9 cellular contexts compared by ENCODE assay signal in the genomic region with DNA sequence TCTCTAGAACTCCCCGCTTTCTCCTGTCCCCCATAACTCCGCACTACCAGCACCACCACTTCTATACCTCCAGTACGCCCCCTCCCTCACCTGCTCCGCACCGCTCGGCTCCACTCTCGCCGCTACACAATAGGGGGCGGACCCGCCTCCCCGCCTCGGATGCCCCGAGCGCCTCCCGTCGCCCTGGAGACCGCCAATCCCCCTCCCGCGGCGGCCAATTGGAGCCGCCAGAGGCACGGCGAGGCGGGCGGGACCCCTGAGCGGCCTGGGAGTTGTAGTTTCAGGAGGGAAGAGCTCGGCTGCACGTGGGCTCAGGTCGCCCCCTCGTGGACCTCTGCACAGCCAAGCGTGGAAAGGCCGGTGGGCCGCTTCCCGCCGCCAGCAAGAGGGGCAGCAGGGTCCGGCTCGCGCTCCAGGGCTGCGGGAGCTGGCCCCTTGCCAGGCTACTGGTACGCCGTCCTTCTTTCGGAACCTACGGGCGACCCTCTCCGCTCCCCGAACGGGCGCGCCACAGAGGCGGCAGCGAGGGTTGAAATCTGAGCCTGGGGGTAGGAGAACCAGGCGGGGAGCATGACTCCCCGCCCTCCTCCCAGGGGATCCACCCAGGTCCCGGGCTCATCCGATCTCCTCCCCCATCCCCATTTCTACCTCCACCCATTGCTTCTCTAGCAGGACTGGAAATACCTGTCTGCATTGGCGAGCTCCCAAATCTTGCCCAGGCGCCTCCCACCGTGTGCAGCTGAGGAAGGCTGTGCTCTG. TPM values are rescaled to one million over a fixed set of nuclear protein-coding genes. Genes with fewer than 3 reads are reported as not detected.
DNase-seq lines count a peak whose midpoint lies in the region; ATAC-seq, FAIRE-seq and TF ChIP-seq lines count a peak whose summit lies in the region.
"Had no signal": no experiment of that assay in that cellular context is flagged by ENCODE, and none has a peak within 500 bp of the region (broad histone marks: within the 10 kb centered on the region; RNA-seq: fewer than 3 reads in every experiment).

A gene with protein sequence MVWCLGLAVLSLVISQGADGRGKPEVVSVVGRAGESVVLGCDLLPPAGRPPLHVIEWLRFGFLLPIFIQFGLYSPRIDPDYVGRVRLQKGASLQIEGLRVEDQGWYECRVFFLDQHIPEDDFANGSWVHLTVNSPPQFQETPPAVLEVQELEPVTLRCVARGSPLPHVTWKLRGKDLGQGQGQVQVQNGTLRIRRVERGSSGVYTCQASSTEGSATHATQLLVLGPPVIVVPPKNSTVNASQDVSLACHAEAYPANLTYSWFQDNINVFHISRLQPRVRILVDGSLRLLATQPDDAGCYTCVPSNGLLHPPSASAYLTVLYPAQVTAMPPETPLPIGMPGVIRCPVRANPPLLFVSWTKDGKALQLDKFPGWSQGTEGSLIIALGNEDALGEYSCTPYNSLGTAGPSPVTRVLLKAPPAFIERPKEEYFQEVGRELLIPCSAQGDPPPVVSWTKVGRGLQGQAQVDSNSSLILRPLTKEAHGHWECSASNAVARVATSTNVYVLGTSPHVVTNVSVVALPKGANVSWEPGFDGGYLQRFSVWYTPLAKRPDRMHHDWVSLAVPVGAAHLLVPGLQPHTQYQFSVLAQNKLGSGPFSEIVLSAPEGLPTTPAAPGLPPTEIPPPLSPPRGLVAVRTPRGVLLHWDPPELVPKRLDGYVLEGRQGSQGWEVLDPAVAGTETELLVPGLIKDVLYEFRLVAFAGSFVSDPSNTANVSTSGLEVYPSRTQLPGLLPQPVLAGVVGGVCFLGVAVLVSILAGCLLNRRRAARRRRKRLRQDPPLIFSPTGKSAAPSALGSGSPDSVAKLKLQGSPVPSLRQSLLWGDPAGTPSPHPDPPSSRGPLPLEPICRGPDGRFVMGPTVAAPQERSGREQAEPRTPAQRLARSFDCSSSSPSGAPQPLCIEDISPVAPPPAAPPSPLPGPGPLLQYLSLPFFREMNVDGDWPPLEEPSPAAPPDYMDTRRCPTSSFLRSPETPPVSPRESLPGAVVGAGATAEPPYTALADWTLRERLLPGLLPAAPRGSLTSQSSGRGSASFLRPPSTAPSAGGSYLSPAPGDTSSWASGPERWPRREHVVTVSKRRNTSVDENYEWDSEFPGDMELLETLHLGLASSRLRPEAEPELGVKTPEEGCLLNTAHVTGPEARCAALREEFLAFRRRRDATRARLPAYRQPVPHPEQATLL (minus strand): TSS at position 131 of the 759 bp plus-strand sequence. CDS start 2,159 bp downstream, outside the sequence.

- no peaks in the 10 kb centered on the region for H3K9me3 Mint-ChIP-seq in activated naive CD8-positive, alpha-beta T cell treated with anti-CD3 and anti-CD28 coated beads for 36 hours

- peak within 1 kb of the TSS; percentile 95 for H3K4me2 ChIP-seq in trophoblast cell (ENCODE audit: low read length)

- H3K36me3 Mint-ChIP-seq in activated naive CD8-positive, alpha-beta T cell treated with anti-CD3 and anti-CD28 coated beads for 36 hours, result no peaks in the 10 kb centered on the region

- H3K4me3 ChIP-seq in heart left ventricle (peak within 1 kb of the TSS; percentile 0 to 58 (median 46)), trophoblast cell (ENCODE audit: low read depth, low read length) (peak within 1 kb of the TSS; percentile 70), tibial artery (peak within 1 kb of the TSS; percentile 38 to 58)

- no peak within 1 kb of the TSS for H3K23ac ChIP-seq in trophoblast cell (ENCODE audit: low read length)

- no peak within 1 kb of the TSS for H3K4ac ChIP-seq in trophoblast cell (ENCODE audit: low read depth, low read length)

- peak within 1 kb of the TSS; percentile 89 for H2AFZ ChIP-seq in trophoblast cell (ENCODE audit: insufficient read depth, low read length, poor library complexity)

- H3K27ac Mint-ChIP-seq in activated naive CD8-positive, alpha-beta T cell treated with anti-CD3 and anti-CD28 coated beads for 36 hours, result no peak within 1 kb of the TSS

- peak within 1 kb of the TSS; percentile 80 for H3K18ac ChIP-seq in trophoblast cell (ENCODE audit: low read length)

- H4K91ac ChIP-seq in trophoblast cell (ENCODE audit: low read depth, low read length), result peak within 1 kb of the TSS; percentile 50

- FAIRE-seq in H54 (lab: Jason Lieb, UNC), result no peak

- H2AK5ac ChIP-seq in trophoblast cell (ENCODE audit: low read length), result no peak within 1 kb of the TSS

- H2BK120ac ChIP-seq in trophoblast cell (ENCODE audit: insufficient read depth, low read length, poor library complexity), result peak within 1 kb of the TSS; percentile 82

- H3K27me3 Mint-ChIP-seq in activated naive CD8-positive, alpha-beta T cell treated with anti-CD3 and anti-CD28 coated beads for 36 hours, result peaks cover 21% of the 10 kb centered on the region

- H2BK12ac ChIP-seq in trophoblast cell (ENCODE audit: low read length), result peak within 1 kb of the TSS; percentile 23

- H3K36me3 ChIP-seq in heart left ventricle (no peaks in the 10 kb centered on the region), trophoblast cell (ENCODE audit: control insufficient read depth in 1 of 2, insufficient read depth in 2 of 2, low read length in 2 of 2) (no peaks in the 10 kb centered on the region), tibial artery (no peaks in the 10 kb centered on the region)

- H3K4me1 ChIP-seq in heart left ventricle (peaks cover 0 to 16% (median 10%) of the 10 kb centered on the region in 12 donors), trophoblast cell (ENCODE audit: control insufficient read depth in 1 of 2, insufficient read depth in 2 of 2, low read length in 2 of 2) (peaks cover 5 to 9% of the 10 kb centered on the region in 2 experiments), tibial artery (peaks cover 0 to 19% (median 12%) of the 10 kb centered on the region in 4 donors)

- H3K27me3 ChIP-seq in heart left ventricle (peaks cover 0 to 23% (median 0%) of the 10 kb centered on the region in 9 donors), trophoblast cell (ENCODE audit: insufficient read depth, low read length) (no peaks in the 10 kb centered on the region), tibial artery (peaks cover 0 to 41% of the 10 kb centered on the region in 2 donors)

- H3K14ac ChIP-seq in trophoblast cell (ENCODE audit: low read length), result peak within 1 kb of the TSS; percentile 24

- peak within 1 kb of the TSS; percentile 68 for H4K8ac ChIP-seq in trophoblast cell (ENCODE audit: low read depth, low read length)

- no peaks in the 10 kb centered on the region for H3K79me1 ChIP-seq in trophoblast cell (ENCODE audit: low read length)

- peak within 1 kb of the TSS; percentile 63 for H3K4me3 Mint-ChIP-seq in activated naive CD8-positive, alpha-beta T cell treated with anti-CD3 and anti-CD28 coated beads for 36 hours

- H2BK5ac ChIP-seq in trophoblast cell (ENCODE audit: low read depth, low read length, poor library complexity), result peak within 1 kb of the TSS; percentile 67

- H3K79me2 ChIP-seq in trophoblast cell (ENCODE audit: control insufficient read depth, insufficient read depth, low read length, poor library complexity), result peaks cover 2% of the 10 kb centered on the region

- peak; percentile 90 to 97 (median 96) for ATAC-seq in heart left ventricle

- H3K9me3 ChIP-seq in heart left ventricle (no peaks in the 10 kb centered on the region), trophoblast cell (ENCODE audit: insufficient read depth, low read depth, low read length) (no peaks in the 10 kb centered on the region), tibial artery (no peaks in the 10 kb centered on the region)

- intact Hi-C loops in heart left ventricle (cut with DNase I), result loop anchor here in 9 of 10 donors (1.0 to 10.0 kb wide), 5 partner anchors 141 to 148 kb away; partner anchors contain the start of gene FCRL6 (in 2 of the 9)
- intact Hi-C loops in tibial artery (cut with DNase I; ENCODE audit: low total_unique reads), result no loop called here

- no peak within 1 kb of the TSS for H4K12ac ChIP-seq in trophoblast cell (ENCODE audit: low read depth, low read length)

- H3K27ac ChIP-seq in heart left ventricle (no peak within 1 kb of the TSS), trophoblast cell (ENCODE audit: low read depth, low read length) (peak within 1 kb of the TSS; percentile 3), tibial artery (no peak within 1 kb of the TSS)

- peak; percentile 37 for TF ChIP-seq CTCF in GM12873 (IDR thresholded peaks at IDR 0.05; ENCODE audit: insufficient read depth, low read depth, low read length, missing control alignments)
- peak; percentile 39 to 91 (median 72) for TF ChIP-seq CTCF in heart left ventricle (IDR thresholded peaks at IDR 0.05)
- TF ChIP-seq CTCF in tibial artery (IDR thresholded peaks at IDR 0.05), result peak; percentile 38 to 47

- 1 to 3% (median 2%) methylated on average over 41 to 58 of the region's 58 CpGs for WGBS in heart left ventricle, 4 donors
- no CpG with 5 or more reads among the region's 58 CpGs for WGBS in trophoblast cell (ENCODE audit: extremely low coverage, insufficient coverage, insufficient read length)

- peaks cover 4% of the 10 kb centered on the region for H3K4me1 Mint-ChIP-seq in activated naive CD8-positive, alpha-beta T cell treated with anti-CD3 and anti-CD28 coated beads for 36 hours

- TF ChIP-seq POLR2A in heart left ventricle (IDR thresholded peaks at IDR 0.05) (no peak), H54 (IDR thresholded peaks at IDR 0.05; ENCODE audit: low read depth, low read length) (no peak)

- DNase-seq in LHCN-M2 (ENCODE audit: low read depth) (peak; percentile 31), SK-N-DZ (ENCODE audit: low spot score) (peak; percentile 95), heart left ventricle (peak; percentile 87 to 91 (median 89)), trophoblast cell (peak; percentile 40 to 74), tibial artery (peak; percentile 69 to 77), H54 (ENCODE audit: insufficient read length, low spot score) (no peak)
- peak; percentile 90 for DNase-seq in activated naive CD8-positive, alpha-beta T cell treated with anti-CD3 and anti-CD28 coated beads for 36 hours

- H3K9ac ChIP-seq in trophoblast cell (ENCODE audit: low read length), result no peak within 1 kb of the TSS

RNA-seq across cellular contexts. Expression of the gene that starts here (rescaled TPM):
- total RNA-seq in LHCN-M2 (2014; rRNA removed) (not detected in 2 replicates), heart left ventricle (1 to 10 TPM in 1 of 9 donors, under 1 TPM in 3, not detected in 5; 0.10 to 4.8 (median 0.12) TPM)
- not detected for polyA plus RNA-seq in LHCN-M2 (2012)
- polyA plus RNA-seq in SK-N-DZ (2014; cell fraction: cytosol; rRNA removed), result 16.2 and 17.5 TPM in 2 replicates
- polyA plus RNA-seq in SK-N-DZ (2014; cell fraction: nucleus; rRNA removed), result 40.6 and 58.6 TPM in 2 replicates
- under 1 TPM in 1 of 2 experiments, not detected in 1; 0.08 TPM for total RNA-seq in activated naive CD8-positive, alpha-beta T cell treated with anti-CD3 and anti-CD28 coated beads for 36 hours
- under 1 TPM in 1 of 2 donors, not detected in 1; 0.06 TPM for polyA plus RNA-seq in heart left ventricle
- polyA plus RNA-seq in trophoblast cell (2013), result 2.0 and 2.3 TPM in 2 replicates
- total RNA-seq: pulmonary artery endothelial cell had no signal

Comparison
In these comparisons a context has a peak if more than half of its experiments do, and no peak if none do; other contexts are left out.
1. Peak in DNase-seq in LHCN-M2; RNA of the gene not detected or under 1 TPM.
2. Peak in DNase-seq in activated naive CD8-positive, alpha-beta T cell treated with anti-CD3 and anti-CD28 coated beads for 36 hours; RNA of the gene not detected or under 1 TPM.